ENCODE assay signal across 23 cellular contexts in genomic region chr6:112744827-112745226, GRCh38.
"Had no signal": no experiment of that assay in that cellular context is flagged by ENCODE, and none has a peak within 500 bp of the region (broad histone marks: within the 10 kb centered on the region; RNA-seq: fewer than 3 reads in every experiment).

No MANE protein-coding gene starts in this region.

- H3K4me1 Mint-ChIP-seq: activated CD4-positive, alpha-beta T cell treated with anti-CD3 and anti-CD28 coated beads, Interleukin-2, amount 10 ng/mL, durations not matched to agents 7 days and 5 days; activated naive CD4-positive, alpha-beta T cell treated with anti-CD3 and anti-CD28 coated beads, Interleukin-2, amount 50 U/mL, for 24 hours; central memory CD8-positive, alpha-beta T cell; naive thymus-derived CD4-positive, alpha-beta T cell; T-cell had no signal

- H3K27ac ChIP-seq: gastrocnemius medialis, spleen, thoracic aorta, WERI-Rb-1 had no signal

- H3K36me3 Mint-ChIP-seq: activated naive CD4-positive, alpha-beta T cell treated with anti-CD3 and anti-CD28 coated beads, Interleukin-2, amount 50 U/mL, for 24 hours; naive thymus-derived CD4-positive, alpha-beta T cell; T-cell; type B pancreatic cell had no signal

- H3K4me1 ChIP-seq: gastrocnemius medialis, spleen had no signal

- H3K9me3 Mint-ChIP-seq: activated CD4-positive, alpha-beta T cell treated with anti-CD3 and anti-CD28 coated beads, Interleukin-2, amount 10 ng/mL, durations not matched to agents 7 days and 5 days; dendritic cell treated with granulocyte-macrophage colony-stimulating factor and Interleukin-4, amounts not matched to agents 40 ng/mL and 50 ng/mL, for 4 days; T-helper 2 cell treated with Interferon-gamma antibody and Interleukin-4, amounts not matched to agents 5 μg/mL and 100 μg/mL, for 36 hours; type B pancreatic cell had no signal

- H3K27me3 ChIP-seq: gastrocnemius medialis, spleen had no signal

- H3K4me3 Mint-ChIP-seq: activated CD4-positive, alpha-beta T cell treated with anti-CD3 and anti-CD28 coated beads, Interleukin-2, amount 10 ng/mL, durations not matched to agents 7 days and 5 days; activated CD8-positive, alpha-beta T cell treated with anti-CD3 and anti-CD28 coated beads, Interleukin-2, amount 10 ng/mL, durations not matched to agents 7 days and 5 days; activated naive CD4-positive, alpha-beta T cell treated with anti-CD3 and anti-CD28 coated beads, Interleukin-2, amount 50 U/mL, for 24 hours; central memory CD8-positive, alpha-beta T cell; dendritic cell treated with granulocyte-macrophage colony-stimulating factor and Interleukin-4, amounts not matched to agents 40 ng/mL and 50 ng/mL, for 4 days; naive thymus-derived CD4-positive, alpha-beta T cell; neural crest cell; T-cell; T-helper 2 cell treated with Interferon-gamma antibody and Interleukin-4, amounts not matched to agents 5 μg/mL and 100 μg/mL, for 36 hours; type B pancreatic cell had no signal

- H3K4me3 ChIP-seq: gastrocnemius medialis, spleen, thoracic aorta had no signal

- H3K27me3 Mint-ChIP-seq: activated CD4-positive, alpha-beta T cell treated with anti-CD3 and anti-CD28 coated beads, Interleukin-2, amount 10 ng/mL, durations not matched to agents 7 days and 5 days; activated naive CD4-positive, alpha-beta T cell treated with anti-CD3 and anti-CD28 coated beads, Interleukin-2, amount 50 U/mL, for 24 hours; central memory CD8-positive, alpha-beta T cell; dendritic cell treated with granulocyte-macrophage colony-stimulating factor and Interleukin-4, amounts not matched to agents 40 ng/mL and 50 ng/mL, for 4 days; naive thymus-derived CD4-positive, alpha-beta T cell; T-cell had no signal

- H3K36me3 ChIP-seq: gastrocnemius medialis, spleen, thoracic aorta, WERI-Rb-1 had no signal

- H3K27ac Mint-ChIP-seq: activated CD4-positive, alpha-beta T cell treated with anti-CD3 and anti-CD28 coated beads, Interleukin-2, amount 10 ng/mL, durations not matched to agents 7 days and 5 days; activated CD8-positive, alpha-beta T cell treated with anti-CD3 and anti-CD28 coated beads, Interleukin-2, amount 10 ng/mL, durations not matched to agents 7 days and 5 days; activated naive CD4-positive, alpha-beta T cell treated with anti-CD3 and anti-CD28 coated beads, Interleukin-2, amount 50 U/mL, for 24 hours; dendritic cell treated with granulocyte-macrophage colony-stimulating factor and Interleukin-4, amounts not matched to agents 40 ng/mL and 50 ng/mL, for 4 days; naive thymus-derived CD4-positive, alpha-beta T cell; T-cell; T-helper 2 cell treated with Interferon-gamma antibody and Interleukin-4, amounts not matched to agents 5 μg/mL and 100 μg/mL, for 36 hours; type B pancreatic cell had no signal

- DNase-seq: activated CD4-positive, alpha-beta T cell treated with anti-CD3 and anti-CD28 coated beads, Interleukin-2, amount 10 ng/mL, durations not matched to agents 7 days and 5 days; activated CD4-positive, CD25-positive, alpha-beta regulatory T cell treated with anti-CD3 and anti-CD28 coated beads, Interleukin-2, amount 50 U/mL, for 72 hours; activated CD8-positive, alpha-beta T cell treated with anti-CD3 and anti-CD28 coated beads, Interleukin-2, amount 10 ng/mL, durations not matched to agents 7 days and 5 days; activated gamma-delta T cell treated with Interleukin-2 at 50 U/mL for 16 hours; effector CD4-positive, alpha-beta T cell; erythroblast; gastrocnemius medialis; hippocampal formation; mesenchymal stem cell; naive thymus-derived CD4-positive, alpha-beta T cell; retina; spleen; stimulated activated CD4-positive, alpha-beta T cell treated with anti-CD3 and anti-CD28 coated beads, Interleukin-4, amount 100 ng/mL, for 24 hours; stimulated activated naive CD4-positive, alpha-beta T cell treated with Interleukin-2 at 50 U/mL for 16 hours; T-cell; WERI-Rb-1 had no signal

- H3K9me3 ChIP-seq: gastrocnemius medialis, spleen, thoracic aorta had no signal

- ATAC-seq: activated CD8-positive, alpha-beta T cell treated with anti-CD3 and anti-CD28 coated beads, Interleukin-2, amount 10 ng/mL, durations not matched to agents 7 days and 5 days; gastrocnemius medialis; naive thymus-derived CD4-positive, alpha-beta T cell; T-cell had no signal
